In the genomic region with DNA sequence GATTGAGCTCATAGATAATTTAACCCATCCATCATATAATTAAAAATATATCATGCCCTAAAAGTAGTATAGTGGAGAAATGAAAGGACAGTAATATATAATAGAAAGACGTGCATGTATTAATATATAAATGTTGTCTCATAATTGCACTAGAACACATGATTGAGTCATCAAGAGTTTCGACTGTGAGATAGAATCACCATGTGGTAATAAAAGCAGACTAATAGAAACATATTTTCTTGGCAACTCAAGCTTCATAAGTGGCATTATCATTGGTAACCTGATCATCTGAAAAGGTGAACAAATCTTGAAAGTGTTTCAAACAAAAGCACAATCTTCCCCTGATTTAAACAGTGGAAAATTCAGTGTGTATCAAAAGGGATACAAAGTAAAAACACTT, we compare ENCODE assay signal across 24 cellular contexts.
DNase-seq lines count a peak whose midpoint lies in the region; FAIRE-seq and TF ChIP-seq lines count a peak whose summit lies in the region.
"Had no signal": no experiment of that assay in that cellular context is flagged by ENCODE, and none has a peak within 500 bp of the region (broad histone marks: within the 10 kb centered on the region; RNA-seq: fewer than 3 reads in every experiment).

No MANE protein-coding gene starts in this region.

- H3K9me1 ChIP-seq in keratinocyte (ENCODE audit: control insufficient read depth, extremely low read depth, insufficient read depth, low read length): no peaks in the 10 kb centered on the region

- no peaks in the 10 kb centered on the region for H3K27me3 ChIP-seq in breast epithelium
- H3K27me3 ChIP-seq in bronchial epithelial cell (ENCODE audit: control insufficient read depth, insufficient read depth, low read length): no peaks in the 10 kb centered on the region
- peaks cover 3% of the 10 kb centered on the region for H3K27me3 ChIP-seq in keratinocyte (ENCODE audit: control insufficient read depth, extremely low read depth, insufficient read depth, low read length)
- H3K27me3 ChIP-seq: BLaER1 treated with 17β-estradiol and CSF1 and Interleukin-3, amounts not matched to agents 10 nM and 100 nM had no signal

- H3K36me3 ChIP-seq in breast epithelium: no peaks in the 10 kb centered on the region
- no peaks in the 10 kb centered on the region for H3K36me3 ChIP-seq in bronchial epithelial cell (ENCODE audit: control insufficient read depth, insufficient read depth, low read length)
- no peaks in the 10 kb centered on the region for H3K36me3 ChIP-seq in keratinocyte (ENCODE audit: control insufficient read depth in 2 of 2, extremely low read depth in 1 of 2, insufficient read depth in 2 of 2, low read length in 2 of 2)
- H3K36me3 ChIP-seq: BLaER1 treated with 17β-estradiol and CSF1 and Interleukin-3, amounts not matched to agents 10 nM and 100 nM had no signal

- no peaks in the 10 kb centered on the region for H3K4me1 Mint-ChIP-seq in MCF 10A (ENCODE audit: insufficient read depth, unreplicated experiment)
- H3K4me1 Mint-ChIP-seq: B cell had no signal

- H3K27me3 Mint-ChIP-seq in MCF 10A (ENCODE audit: insufficient read depth, unreplicated experiment): no peaks in the 10 kb centered on the region
- H3K27me3 Mint-ChIP-seq: CD4-positive, alpha-beta T cell had no signal

- H3K9me3 ChIP-seq in breast epithelium (no peaks in the 10 kb centered on the region), keratinocyte (ENCODE audit: control insufficient read depth, low read depth, low read length) (no peaks in the 10 kb centered on the region)
- H3K9me3 ChIP-seq: BLaER1 treated with 17β-estradiol and CSF1 and Interleukin-3, amounts not matched to agents 10 nM and 100 nM; Caco-2 had no signal

- no peaks in the 10 kb centered on the region for H3K4me1 ChIP-seq in breast epithelium
- peaks cover 4% of the 10 kb centered on the region for H3K4me1 ChIP-seq in keratinocyte (ENCODE audit: control insufficient read depth, extremely low read depth, insufficient read depth, low read length)
- H3K4me1 ChIP-seq: BLaER1 treated with 17β-estradiol and CSF1 and Interleukin-3, amounts not matched to agents 10 nM and 100 nM; Caco-2 had no signal

- FAIRE-seq in bronchial epithelial cell (lab: Jason Lieb, UNC) (no peak), keratinocyte (lab: Jason Lieb, UNC) (no peak)
- FAIRE-seq: A204.1, D721Med, G401.6, GM12891, GM19239 had no signal

- dilution Hi-C loops in keratinocyte (cut with MboI; ENCODE audit: extremely low pct_ligation_motif_present, low sequenced_read_pairs): no loop called here

- no peak overlapping the region for H2AFZ ChIP-seq in keratinocyte (ENCODE audit: control insufficient read depth, low read length)

- intact Hi-C loops in MCF 10A (cut with micrococcal nuclease) (no loop called here), breast epithelium (cut with DNase I; ENCODE audit: low total_unique reads) (no loop called here)

- TF ChIP-seq POLR2A in breast epithelium (IDR thresholded peaks at IDR 0.05): no peak

- H3K4me3 Mint-ChIP-seq in MCF 10A (ENCODE audit: unreplicated experiment): no peak overlapping the region
- H3K4me3 Mint-ChIP-seq: B cell; CD4-positive, alpha-beta T cell; CD8-positive, alpha-beta T cell had no signal

- no peaks in the 10 kb centered on the region for H4K20me1 ChIP-seq in keratinocyte (ENCODE audit: control insufficient read depth, extremely low read depth, insufficient read depth, low read length)
- H4K20me1 ChIP-seq: BLaER1 treated with 17β-estradiol and CSF1 and Interleukin-3, amounts not matched to agents 10 nM and 100 nM had no signal

- no peaks in the 10 kb centered on the region for H3K36me3 Mint-ChIP-seq in MCF 10A (ENCODE audit: insufficient read depth, unreplicated experiment)
- H3K36me3 Mint-ChIP-seq: CD8-positive, alpha-beta T cell had no signal

- no peak for TF ChIP-seq CTCF in MCF 10A (IDR thresholded peaks at IDR 0.05; ENCODE audit: unreplicated experiment)
- TF ChIP-seq CTCF in breast epithelium (IDR thresholded peaks at IDR 0.05): no peak
- TF ChIP-seq CTCF in bronchial epithelial cell (IDR thresholded peaks at IDR 0.05; ENCODE audit: insufficient read depth, low read length, severe bottlenecking): no peak
- no peak for TF ChIP-seq CTCF in keratinocyte (optimal IDR thresholded peaks at IDR 0.05 in 1 of 3, IDR thresholded peaks at IDR 0.05 in 1 of 3, conservative IDR thresholded peaks at IDR 0.05 in 1 of 3; ENCODE audit: extremely low read depth in 1 of 3, insufficient read depth in 2 of 3, low read length in 3 of 3)

- POLR2A ChIA-PET in MCF 10A (lab: Yijun Ruan, JAX): no interaction called here

- BruUV-seq in MCF 10A (replicated peaks; lab: Mats Ljungman, UMichigan): no TSS peak

- peak; percentile 11 for DNase-seq in MCF 10A (ENCODE audit: unreplicated experiment)
- DNase-seq in breast epithelium (ENCODE audit: low spot score in 2 of 2): no peak
- DNase-seq in bronchial epithelial cell (ENCODE audit: low read depth): peak; percentile 93
- DNase-seq in epithelial cell of prostate (ENCODE audit: low read depth, low spot score): no peak
- DNase-seq in keratinocyte (ENCODE audit: low read depth, low spot score): no peak
- DNase-seq in SHP77 (lab: John Stamatoyannopoulos, UW): no peak
- no peak for DNase-seq in Ammon's horn (ENCODE audit: low spot score)
- DNase-seq in activated effector memory CD4-positive, alpha-beta T cell treated with anti-CD3 and anti-CD28 coated beads, Interleukin-2, amount 50 U/mL, for 16 hours: no peak
- DNase-seq: 8988T; ACHN; Caco-2; Calu3; CD4-positive, alpha-beta T cell; CD8-positive, alpha-beta T cell; DMS79 treated with DMSO at 0.1 percent for 48 hours; GF-D8 had no signal

- H3K27ac Mint-ChIP-seq in MCF 10A (ENCODE audit: low read depth, unreplicated experiment): no peak overlapping the region
- H3K27ac Mint-ChIP-seq: B cell; CD4-positive, alpha-beta T cell; CD8-positive, alpha-beta T cell had no signal

- H3K27ac ChIP-seq in breast epithelium (no peak overlapping the region), epithelial cell of prostate (peak overlapping the region; percentile 93), keratinocyte (ENCODE audit: control insufficient read depth, insufficient read depth, low read length) (peak overlapping the region; percentile 13)
- H3K27ac ChIP-seq: BLaER1 treated with 17β-estradiol and CSF1 and Interleukin-3, amounts not matched to agents 10 nM and 100 nM; C4-2B had no signal

- no peak overlapping the region for H3K4me2 ChIP-seq in keratinocyte (ENCODE audit: control insufficient read depth, extremely low read depth, insufficient read depth, low read depth, low read length)
- H3K4me2 ChIP-seq: BLaER1 treated with 17β-estradiol and CSF1 and Interleukin-3, amounts not matched to agents 10 nM and 100 nM had no signal

- no peaks in the 10 kb centered on the region for H3K79me2 ChIP-seq in keratinocyte (ENCODE audit: control insufficient read depth, insufficient read depth, low read length)

- CTCF ChIA-PET in MCF 10A (lab: Yijun Ruan, JAX): interaction anchor here (1.1 to 2.3 kb wide), 3 partner anchors 10 to 195 kb away, joined by 3 to 6 read pairs (median 5); no protein-coding TSS in a partner anchor

- H3K9me3 Mint-ChIP-seq in MCF 10A (ENCODE audit: unreplicated experiment): no peaks in the 10 kb centered on the region
- H3K9me3 Mint-ChIP-seq: CD4-positive, alpha-beta T cell; CD8-positive, alpha-beta T cell had no signal

- no peak overlapping the region for H3K4me3 ChIP-seq in breast epithelium
- no peak overlapping the region for H3K4me3 ChIP-seq in bronchial epithelial cell (ENCODE audit: low read depth, low read length)
- no peak overlapping the region for H3K4me3 ChIP-seq in keratinocyte (ENCODE audit: control insufficient read depth in 2 of 3, extremely low read depth in 1 of 3, insufficient read depth in 2 of 3, low read depth in 1 of 3, low read length in 3 of 3)
- H3K4me3 ChIP-seq: BLaER1 treated with 17β-estradiol and CSF1 and Interleukin-3, amounts not matched to agents 10 nM and 100 nM had no signal

- H3K9ac ChIP-seq in keratinocyte (ENCODE audit: control insufficient read depth, extremely low read depth, insufficient read depth, low read length): no peak overlapping the region
- H3K9ac ChIP-seq: BLaER1 treated with 17β-estradiol and CSF1 and Interleukin-3, amounts not matched to agents 10 nM and 100 nM had no signal

Comparison
In these comparisons a context has a peak if more than half of its experiments do, and no peak if none do; other contexts are left out.
1. DNase-seq: peak in MCF 10A (single experiment) and bronchial epithelial cell (single experiment); none in breast epithelium (0 of 2), epithelial cell of prostate (single experiment), keratinocyte (single experiment), SHP77 (0 of 2), Ammon's horn (single experiment) and activated effector memory CD4-positive, alpha-beta T cell treated with anti-CD3 and anti-CD28 coated beads, Interleukin-2, amount 50 U/mL, for 16 hours (single experiment).
2. H3K27ac ChIP-seq: peak in epithelial cell of prostate (single experiment) and keratinocyte (single experiment); none in breast epithelium (0 of 2).